In the genomic region with DNA sequence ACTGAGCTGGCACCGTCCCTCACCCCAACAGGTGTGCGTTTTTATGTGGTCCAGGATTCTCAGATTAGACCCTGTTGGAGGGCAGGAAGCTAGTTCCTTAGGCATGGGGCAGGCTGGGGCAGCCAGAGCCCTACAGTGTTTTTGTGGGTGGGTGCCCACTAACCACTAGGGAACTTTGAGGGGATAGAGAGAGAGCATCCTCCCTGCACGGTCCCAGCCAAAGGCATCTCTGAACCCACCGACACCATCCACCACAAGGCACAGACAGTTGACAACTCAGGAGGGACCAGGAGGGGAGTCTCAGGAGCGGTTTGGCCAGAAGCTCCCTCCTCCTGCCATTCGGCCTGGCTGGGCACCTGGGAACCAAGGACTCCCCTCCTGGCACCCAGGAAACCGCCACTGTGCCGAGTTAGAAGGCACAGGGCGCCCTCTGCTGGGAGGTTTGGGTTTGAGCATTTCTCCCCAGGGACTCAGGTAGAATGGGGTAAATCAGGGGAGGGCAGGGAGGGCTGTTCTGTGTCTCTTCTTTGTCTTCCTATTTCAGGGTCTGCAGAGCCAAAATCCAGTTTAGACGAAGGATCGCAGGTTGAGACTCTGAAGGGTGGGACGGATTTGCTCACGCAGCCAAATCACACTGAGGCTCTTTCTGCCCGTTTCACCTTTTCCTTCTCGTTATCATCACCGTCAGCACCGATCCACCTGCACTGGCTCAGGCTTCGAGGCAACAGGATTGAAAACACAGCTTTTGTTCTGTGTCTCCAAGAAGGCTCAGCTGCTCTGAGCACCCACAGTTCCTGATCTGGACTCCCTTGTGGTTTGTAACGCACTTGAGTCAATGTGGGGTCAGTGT, we compare ENCODE assay signal across 8 cellular contexts.
DNase-seq lines count a peak whose midpoint lies in the region; ATAC-seq lines count a peak whose summit lies in the region.

No MANE protein-coding gene starts in this region.

- DNase-seq in G401 (ENCODE audit: low spot score): peak; percentile 70
- DNase-seq in NAMALWA (ENCODE audit: low spot score): peak; percentile 69
- peak; percentile 23 for DNase-seq in activated CD4-positive, CD25-positive, alpha-beta regulatory T cell treated with anti-CD3 and anti-CD28 coated beads, Interleukin-2, amount 50 U/mL, for 16 hours (ENCODE audit: low read depth, low spot score)
- DNase-seq in caudate nucleus (lab: John Stamatoyannopoulos, UW): peak in 41 of 61 donors; percentile 8 to 66 (median 25)
- DNase-seq in lung microvascular endothelial cell (ENCODE audit: low read depth in 2 of 2): peak; percentile 29 to 41
- DNase-seq in stimulated activated naive CD4-positive, alpha-beta T cell treated with Interleukin-2 at 50 U/mL for 16 hours (lab: John Stamatoyannopoulos, UW): peak; percentile 35
- DNase-seq in NK-92 treated with Interleukin-12 subunit alpha and Interleukin-12 subunit beta, amount 100 ng/mL, for 24 hours (lab: John Stamatoyannopoulos, UW): no peak

- no peak overlapping the region for H3K27ac ChIP-seq in caudate nucleus (ENCODE audit: low read depth, low read length)

- in situ Hi-C loops in G401 (cut with HindIII; ENCODE audit: low sequenced_read_pairs): no loop called here

- ATAC-seq in GM21786 (IDR thresholded peaks at IDR 0.05; ENCODE audit: unreplicated experiment): no peak
